25 cellular contexts compared by ENCODE assay signal in genomic region chr12:118249547-118249946, GRCh38.
"Had no signal": no experiment of that assay in that cellular context is flagged by ENCODE, and none has a peak within 500 bp of the region (broad histone marks: within the 10 kb centered on the region; RNA-seq: fewer than 3 reads in every experiment).

No MANE protein-coding gene starts in this region.

- H3K4me2 ChIP-seq: neural progenitor cell had no signal

- H3K9me3 ChIP-seq: ovary, psoas muscle, stomach, thoracic aorta, thyroid gland, tibial nerve, upper lobe of left lung, vagina had no signal

- H3K36me3 ChIP-seq: neural progenitor cell, ovary, thoracic aorta, thyroid gland had no signal

- FAIRE-seq: urothelium cell line had no signal

- H3K4me3 ChIP-seq: neural progenitor cell, ovary, psoas muscle, skin epidermis, stomach, thoracic aorta, thyroid gland, tibial nerve, upper lobe of left lung, vagina had no signal

- H3K27me3 ChIP-seq: neural progenitor cell, ovary, stomach, thyroid gland, tibial nerve, upper lobe of left lung, vagina had no signal

- H3K9ac ChIP-seq: neural progenitor cell, parathyroid adenoma had no signal

- H2AFZ ChIP-seq: neural progenitor cell, parathyroid adenoma had no signal

- ATAC-seq: naive thymus-derived CD4-positive, alpha-beta T cell; psoas muscle; right cardiac atrium; sciatic nerve; stimulated activated effector memory CD8-positive, alpha-beta T cell treated with anti-CD3 and anti-CD28 coated beads, Interleukin-12 subunit alpha, Interleukin-12 subunit beta, amount 100 ng/mL, for 72 hours; stimulated activated naive B cell treated with anti-CD40 and anti-IgM and Interleukin-4, amounts not matched to agents 10 μg/mL and 1 μg/mL and 100 μg/mL, for 72 hours had no signal

- H3K79me2 ChIP-seq: parathyroid adenoma had no signal

- H3K27ac ChIP-seq: neural progenitor cell, ovary, parathyroid adenoma, psoas muscle, skin epidermis, stomach, thoracic aorta, thyroid gland, tibial nerve, upper lobe of left lung, vagina had no signal

- H3K4me1 ChIP-seq: neural progenitor cell, parathyroid adenoma, psoas muscle, stomach, thyroid gland, tibial nerve, upper lobe of left lung, vagina had no signal

- DNase-seq: naive thymus-derived CD4-positive, alpha-beta T cell; occipital lobe; ovary; posterior cingulate gyrus; psoas muscle; right cardiac atrium; stimulated activated CD4-positive, alpha-beta T cell treated with anti-CD3 and anti-CD28 coated beads, Interleukin-15, amount 100 ng/mL, for 24 hours; stimulated activated CD4-positive, alpha-beta T cell treated with anti-CD3 and anti-CD28 coated beads, Interleukin-2, amount 100 ng/mL, for 24 hours; stimulated activated CD4-positive, alpha-beta T cell treated with anti-CD3 and anti-CD28 coated beads, Interleukin-2, amount 100 ng/mL, for 48 hours; stimulated activated CD4-positive, alpha-beta T cell treated with anti-CD3 and anti-CD28 coated beads, Interleukin-4, amount 100 ng/mL, for 24 hours; stimulated activated naive B cell treated with anti-CD40 and anti-IgM and Interleukin-4, amounts not matched to agents 10 μg/mL and 1 μg/mL and 100 μg/mL, for 72 hours; stimulated activated naive CD4-positive, alpha-beta T cell treated with Interleukin-2 at 50 U/mL for 16 hours; stomach; thyroid gland; trophoblast cell; upper lobe of left lung had no signal
